ENCODE assay signal across 19 cellular contexts in genomic region chr11:108914211-108914610, GRCh38.
A peak's percentile ranks its signal among the peaks of the same experiment; 100 is the strongest.
DNase-seq lines count a peak whose midpoint lies in the region; ATAC-seq lines count a peak whose summit lies in the region.
"Had no signal": no experiment of that assay in that cellular context is flagged by ENCODE, and none has a peak within 500 bp of the region (broad histone marks: within the 10 kb centered on the region; RNA-seq: fewer than 3 reads in every experiment).

No MANE protein-coding gene starts in this region.

- H3K4ac ChIP-seq in mesenchymal stem cell (ENCODE audit: low read depth in 1 of 2, low read length in 2 of 2) = peak overlapping the region in 1 of 2 experiments; percentile 79

- H2BK5ac ChIP-seq in mesenchymal stem cell (ENCODE audit: low read depth, low read length, poor library complexity, severe bottlenecking) = no peak overlapping the region

- H3K4me1 ChIP-seq in mesenchymal stem cell (ENCODE audit: control insufficient read depth, insufficient read depth, low read depth, low read length) = peaks cover 2% of the 10 kb centered on the region

- H2BK15ac ChIP-seq in mesenchymal stem cell (ENCODE audit: low read depth, poor library complexity, severe bottlenecking) = no peak overlapping the region

- no peaks in the 10 kb centered on the region for H3K36me3 ChIP-seq in mesenchymal stem cell (ENCODE audit: control insufficient read depth in 1 of 2, insufficient read depth in 2 of 2, low read depth in 1 of 2, low read length in 2 of 2)

- H2AFZ ChIP-seq in mesenchymal stem cell (ENCODE audit: low read depth, low read length) = no peak overlapping the region
- H2AFZ ChIP-seq: PC-9 had no signal

- H3K9ac ChIP-seq in mesenchymal stem cell (ENCODE audit: low read length) = no peak overlapping the region
- H3K9ac ChIP-seq: BLaER1 had no signal

- peaks cover 10% of the 10 kb centered on the region for H3K79me1 ChIP-seq in mesenchymal stem cell (replicated peaks; ENCODE audit: low read length, poor library complexity, severe bottlenecking)

- no peaks in the 10 kb centered on the region for H3K9me3 ChIP-seq in mesenchymal stem cell (ENCODE audit: control insufficient read depth, low read length)
- H3K9me3 ChIP-seq: BLaER1 had no signal

- peak overlapping the region; percentile 34 for H2BK120ac ChIP-seq in mesenchymal stem cell (ENCODE audit: low read depth, low read length)

- ATAC-seq in GM18520 (IDR thresholded peaks at IDR 0.05; ENCODE audit: unreplicated experiment) (no peak), GM19351 (IDR thresholded peaks at IDR 0.05; ENCODE audit: unreplicated experiment) (no peak)
- ATAC-seq: Right ventricle myocardium inferior had no signal

- no peaks in the 10 kb centered on the region for H3K27me3 ChIP-seq in mesenchymal stem cell (ENCODE audit: control insufficient read depth in 1 of 2, insufficient read depth in 1 of 2, low read length in 2 of 2)
- H3K27me3 ChIP-seq: BLaER1 had no signal

- peak overlapping the region in 1 of 2 experiments; percentile 65 for H3K14ac ChIP-seq in mesenchymal stem cell (ENCODE audit: low read length in 2 of 2)

- no peak overlapping the region for H3K4me3 ChIP-seq in mesenchymal stem cell (ENCODE audit: insufficient read depth in 1 of 2, low read depth in 1 of 2, low read length in 2 of 2)
- H3K4me3 ChIP-seq: BLaER1, PC-9 had no signal

- DNase-seq in NCI-H82 (lab: John Stamatoyannopoulos, UW) (peak; percentile 49), NCI-H82 treated with DMSO at 0.1 percent for 48 hours (lab: John Stamatoyannopoulos, UW; ENCODE audit: unreplicated experiment) (no peak), M059J (ENCODE audit: low read depth) (peak; percentile 30), mesenchymal stem cell (no peak), hypothalamus (lab: John Stamatoyannopoulos, UW) (no peak)
- DNase-seq: 8988T; CD4-positive, CD25-positive, alpha-beta regulatory T cell; Karpas-422; NCI-H1092 treated with DMSO at 0.1 percent for 48 hours; NCI-H1436; NCI-H187; NCI-H2081 treated with DMSO at 0.1 percent for 48 hours; NCI-H748 treated with DMSO at 0.1 percent for 48 hours; NK-92 treated with Interleukin-12 subunit alpha and Interleukin-12 subunit beta, amount 100 ng/mL, for 24 hours; PC-9 had no signal

- peak overlapping the region in 1 of 2 experiments; percentile 83 for H2BK12ac ChIP-seq in mesenchymal stem cell (ENCODE audit: low read length in 2 of 2)

- H2AK5ac ChIP-seq in mesenchymal stem cell (ENCODE audit: low read length, severe bottlenecking) = peak overlapping the region; percentile 81

- WGBS in mesenchymal stem cell = 95% methylated on average over 1 of the region's 2 CpGs

- peak overlapping the region in 1 of 2 experiments; percentile 37 for H3K18ac ChIP-seq in mesenchymal stem cell (ENCODE audit: low read depth in 1 of 2, low read length in 2 of 2)

- H3K23ac ChIP-seq in mesenchymal stem cell (ENCODE audit: low read length in 2 of 2) = no peak overlapping the region

- peak overlapping the region; percentile 80 for H4K8ac ChIP-seq in mesenchymal stem cell (ENCODE audit: low read length)

- peak overlapping the region; percentile 43 for H4K91ac ChIP-seq in mesenchymal stem cell (ENCODE audit: low read length)

- H3K4me2 ChIP-seq in mesenchymal stem cell (ENCODE audit: low read length, poor library complexity, severe bottlenecking) = no peak overlapping the region
- H3K4me2 ChIP-seq: BLaER1, PC-9 had no signal

- no peak overlapping the region for H3K27ac ChIP-seq in mesenchymal stem cell (ENCODE audit: low read length, poor library complexity, severe bottlenecking)
- H3K27ac ChIP-seq: BLaER1, PC-9 had no signal

Comparison
In these comparisons a context has a peak if more than half of its experiments do, and no peak if none do; other contexts are left out.
1. DNase-seq: peak in NCI-H82 (single experiment) and M059J (single experiment); none in NCI-H82 treated with DMSO at 0.1 percent for 48 hours (single experiment), mesenchymal stem cell (single experiment) and hypothalamus (0 of 51).